1 cellular context compared by ENCODE assay signal in the genomic region with DNA sequence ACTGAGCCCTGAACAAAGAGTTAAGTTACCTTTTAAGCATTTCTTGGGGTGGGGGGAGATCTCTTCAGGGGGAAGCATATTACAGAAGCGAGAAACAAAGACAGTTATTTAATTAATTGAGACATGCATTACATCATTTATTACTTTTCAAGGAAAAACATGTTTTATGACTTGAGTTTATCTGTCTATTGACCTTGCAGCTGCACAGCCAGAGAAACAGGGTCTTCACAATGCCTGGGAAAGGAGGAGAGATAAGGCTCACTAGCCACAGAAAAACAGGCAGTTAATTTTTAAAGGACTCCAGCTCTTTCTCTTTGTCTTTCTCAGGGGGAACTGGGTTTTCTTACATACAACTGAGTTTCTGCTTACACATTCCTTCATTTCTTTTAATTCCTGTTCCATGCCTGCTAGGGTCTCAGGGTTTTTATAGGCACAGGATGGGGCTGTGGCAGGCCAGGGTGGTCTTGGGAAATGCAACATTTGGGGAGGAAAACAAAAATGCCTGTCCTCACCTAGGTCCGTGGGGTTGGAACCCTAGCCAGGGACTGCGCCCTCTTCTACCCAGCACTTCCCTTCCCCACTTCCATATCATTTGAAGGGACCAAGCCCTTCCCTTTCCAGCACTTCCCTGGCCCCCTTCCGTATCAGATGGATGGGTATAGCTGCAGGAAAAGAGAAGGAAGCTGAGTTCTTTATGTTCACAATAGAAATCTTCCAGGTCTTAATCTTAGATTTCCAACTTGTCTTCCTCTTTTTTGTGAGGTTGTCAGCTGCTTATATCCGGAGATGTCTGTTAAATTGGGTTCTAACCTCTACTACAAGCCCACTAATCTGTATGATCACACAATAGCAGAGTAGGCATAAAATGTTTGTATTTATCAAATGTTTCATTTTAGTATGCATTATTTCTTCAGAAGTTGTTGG.
TF ChIP-seq lines count a peak whose summit lies in the region.

No MANE protein-coding gene starts in this region.

TF ChIP-seq in K562, 482 proteins besides CTCF, POLR2A, EP300 and RAD21 (continued from another document and continues in another):
- TF ChIP-seq ATF2 (CRISPR knock-in tag; IDR thresholded peaks at IDR 0.05) (no peak), ZNF282 (CRISPR knock-in tag; IDR thresholded peaks at IDR 0.05) (no peak), ZNF277 (CRISPR knock-in tag; IDR thresholded peaks at IDR 0.05; ENCODE audit: borderline replicate concordance) (no peak), GABPB1 (CRISPR knock-in tag; IDR thresholded peaks at IDR 0.05) (no peak), ZNF239 (CRISPR knock-in tag; IDR thresholded peaks at IDR 0.05) (no peak), PTTG1 (tag; IDR thresholded peaks at IDR 0.05; ENCODE audit: low read depth) (no peak), ZNF133 (CRISPR knock-in tag; IDR thresholded peaks at IDR 0.05) (no peak), STAT5A (IDR thresholded peaks at IDR 0.05; ENCODE audit: borderline replicate concordance, low read length) (peak; percentile 26; the same call in 1 of the 2 replicates), PBX2 (CRISPR knock-in tag; IDR thresholded peaks at IDR 0.05; ENCODE audit: low read depth) (no peak), PBX2 (tag; conservative IDR thresholded peaks at IDR 0.05; ENCODE audit: low read depth) (0 out of 2 replicates have a peak, but pooled peaks have one; percentile 50), TCF3 (CRISPR knock-in tag; IDR thresholded peaks at IDR 0.05) (peak; percentile 76), THRA (IDR thresholded peaks at IDR 0.05) (no peak), ZKSCAN3 (CRISPR knock-in tag; IDR thresholded peaks at IDR 0.05) (no peak), KAT7 (CRISPR knock-in tag; IDR thresholded peaks at IDR 0.05; ENCODE audit: borderline replicate concordance) (no peak), SNIP1 (IDR thresholded peaks at IDR 0.05; ENCODE audit: low read depth) (no peak), NFRKB (IDR thresholded peaks at IDR 0.05; ENCODE audit: low read depth) (no peak), NRF1 (conservative IDR thresholded peaks at IDR 0.05 in 1 of 2, IDR thresholded peaks at IDR 0.05 in 1 of 2) (no peak), ZNF165 (CRISPR knock-in tag; IDR thresholded peaks at IDR 0.05; ENCODE audit: borderline replicate concordance) (0 out of 2 replicates have a peak, but pooled peaks have one; percentile 22), NONO (IDR thresholded peaks at IDR 0.05; ENCODE audit: low read depth in 2 of 2, low read length in 1 of 2) (no peak), HNRNPLL (IDR thresholded peaks at IDR 0.05; ENCODE audit: low read depth, low read length, poor library complexity, severe bottlenecking) (no peak), BCL6 (CRISPR knock-in tag; IDR thresholded peaks at IDR 0.05) (no peak), TRIM24 (IDR thresholded peaks at IDR 0.05) (0 out of 4 replicates have a peak, but pooled peaks of 1 of the 2 experiments have one; percentile 7), GTF3C2 (IDR thresholded peaks at IDR 0.05; ENCODE audit: borderline replicate concordance, extremely low read depth, insufficient read length) (no peak), ZNF561 (CRISPR knock-in tag; conservative IDR thresholded peaks at IDR 0.05) (no peak), SMARCA4 (IDR thresholded peaks at IDR 0.05) (no peak; the same call in 1 of the 2 replicates), SMARCA5 (IDR thresholded peaks at IDR 0.05) (no peak), BCOR (IDR thresholded peaks at IDR 0.05) (no peak), KLF1 (tag; IDR thresholded peaks at IDR 0.05) (no peak), BDP1 (IDR thresholded peaks at IDR 0.05; ENCODE audit: insufficient read depth, insufficient read length) (no peak), HDAC3 (IDR thresholded peaks at IDR 0.05; ENCODE audit: borderline replicate concordance, partially characterized antibody) (no peak), SOX6 (IDR thresholded peaks at IDR 0.05) (no peak), SAFB (IDR thresholded peaks at IDR 0.05; ENCODE audit: borderline replicate concordance, low read depth, low read length) (no peak), ARID1B (IDR thresholded peaks at IDR 0.05) (peak; percentile 81)
- TF ChIP-seq, protein P1, sequence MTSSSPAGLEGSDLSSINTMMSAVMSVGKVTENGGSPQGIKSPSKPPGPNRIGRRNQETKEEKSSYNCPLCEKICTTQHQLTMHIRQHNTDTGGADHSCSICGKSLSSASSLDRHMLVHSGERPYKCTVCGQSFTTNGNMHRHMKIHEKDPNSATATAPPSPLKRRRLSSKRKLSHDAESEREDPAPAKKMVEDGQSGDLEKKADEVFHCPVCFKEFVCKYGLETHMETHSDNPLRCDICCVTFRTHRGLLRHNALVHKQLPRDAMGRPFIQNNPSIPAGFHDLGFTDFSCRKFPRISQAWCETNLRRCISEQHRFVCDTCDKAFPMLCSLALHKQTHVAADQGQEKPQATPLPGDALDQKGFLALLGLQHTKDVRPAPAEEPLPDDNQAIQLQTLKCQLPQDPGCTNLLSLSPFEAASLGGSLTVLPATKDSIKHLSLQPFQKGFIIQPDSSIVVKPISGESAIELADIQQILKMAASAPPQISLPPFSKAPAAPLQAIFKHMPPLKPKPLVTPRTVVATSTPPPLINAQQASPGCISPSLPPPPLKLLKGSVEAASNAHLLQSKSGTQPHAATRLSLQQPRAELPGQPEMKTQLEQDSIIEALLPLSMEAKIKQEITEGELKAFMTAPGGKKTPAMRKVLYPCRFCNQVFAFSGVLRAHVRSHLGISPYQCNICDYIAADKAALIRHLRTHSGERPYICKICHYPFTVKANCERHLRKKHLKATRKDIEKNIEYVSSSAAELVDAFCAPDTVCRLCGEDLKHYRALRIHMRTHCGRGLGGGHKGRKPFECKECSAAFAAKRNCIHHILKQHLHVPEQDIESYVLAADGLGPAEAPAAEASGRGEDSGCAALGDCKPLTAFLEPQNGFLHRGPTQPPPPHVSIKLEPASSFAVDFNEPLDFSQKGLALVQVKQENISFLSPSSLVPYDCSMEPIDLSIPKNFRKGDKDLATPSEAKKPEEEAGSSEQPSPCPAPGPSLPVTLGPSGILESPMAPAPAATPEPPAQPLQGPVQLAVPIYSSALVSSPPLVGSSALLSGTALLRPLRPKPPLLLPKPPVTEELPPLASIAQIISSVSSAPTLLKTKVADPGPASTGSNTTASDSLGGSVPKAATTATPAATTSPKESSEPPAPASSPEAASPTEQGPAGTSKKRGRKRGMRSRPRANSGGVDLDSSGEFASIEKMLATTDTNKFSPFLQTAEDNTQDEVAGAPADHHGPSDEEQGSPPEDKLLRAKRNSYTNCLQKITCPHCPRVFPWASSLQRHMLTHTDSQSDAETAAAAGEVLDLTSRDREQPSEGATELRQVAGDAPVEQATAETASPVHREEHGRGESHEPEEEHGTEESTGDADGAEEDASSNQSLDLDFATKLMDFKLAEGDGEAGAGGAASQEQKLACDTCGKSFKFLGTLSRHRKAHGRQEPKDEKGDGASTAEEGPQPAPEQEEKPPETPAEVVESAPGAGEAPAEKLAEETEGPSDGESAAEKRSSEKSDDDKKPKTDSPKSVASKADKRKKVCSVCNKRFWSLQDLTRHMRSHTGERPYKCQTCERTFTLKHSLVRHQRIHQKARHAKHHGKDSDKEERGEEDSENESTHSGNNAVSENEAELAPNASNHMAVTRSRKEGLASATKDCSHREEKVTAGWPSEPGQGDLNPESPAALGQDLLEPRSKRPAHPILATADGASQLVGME (CRISPR knock-in tag; IDR thresholded peaks at IDR 0.05): no peak
- TF ChIP-seq, protein P2, sequence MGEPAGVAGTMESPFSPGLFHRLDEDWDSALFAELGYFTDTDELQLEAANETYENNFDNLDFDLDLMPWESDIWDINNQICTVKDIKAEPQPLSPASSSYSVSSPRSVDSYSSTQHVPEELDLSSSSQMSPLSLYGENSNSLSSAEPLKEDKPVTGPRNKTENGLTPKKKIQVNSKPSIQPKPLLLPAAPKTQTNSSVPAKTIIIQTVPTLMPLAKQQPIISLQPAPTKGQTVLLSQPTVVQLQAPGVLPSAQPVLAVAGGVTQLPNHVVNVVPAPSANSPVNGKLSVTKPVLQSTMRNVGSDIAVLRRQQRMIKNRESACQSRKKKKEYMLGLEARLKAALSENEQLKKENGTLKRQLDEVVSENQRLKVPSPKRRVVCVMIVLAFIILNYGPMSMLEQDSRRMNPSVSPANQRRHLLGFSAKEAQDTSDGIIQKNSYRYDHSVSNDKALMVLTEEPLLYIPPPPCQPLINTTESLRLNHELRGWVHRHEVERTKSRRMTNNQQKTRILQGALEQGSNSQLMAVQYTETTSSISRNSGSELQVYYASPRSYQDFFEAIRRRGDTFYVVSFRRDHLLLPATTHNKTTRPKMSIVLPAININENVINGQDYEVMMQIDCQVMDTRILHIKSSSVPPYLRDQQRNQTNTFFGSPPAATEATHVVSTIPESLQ (CRISPR knock-in tag; IDR thresholded peaks at IDR 0.05): no peak
- TF ChIP-seq, protein P3, sequence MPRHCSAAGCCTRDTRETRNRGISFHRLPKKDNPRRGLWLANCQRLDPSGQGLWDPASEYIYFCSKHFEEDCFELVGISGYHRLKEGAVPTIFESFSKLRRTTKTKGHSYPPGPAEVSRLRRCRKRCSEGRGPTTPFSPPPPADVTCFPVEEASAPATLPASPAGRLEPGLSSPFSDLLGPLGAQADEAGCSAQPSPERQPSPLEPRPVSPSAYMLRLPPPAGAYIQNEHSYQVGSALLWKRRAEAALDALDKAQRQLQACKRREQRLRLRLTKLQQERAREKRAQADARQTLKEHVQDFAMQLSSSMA (CRISPR knock-in tag; IDR thresholded peaks at IDR 0.05): no peak
